ENCODE assay signal across 20 cellular contexts in genomic region chr7:27516415-27516814, GRCh38.
DNase-seq lines count a peak whose midpoint lies in the region; ATAC-seq and TF ChIP-seq lines count a peak whose summit lies in the region.
"Had no signal": no experiment of that assay in that cellular context is flagged by ENCODE, and none has a peak within 500 bp of the region (broad histone marks: within the 10 kb centered on the region; RNA-seq: fewer than 3 reads in every experiment).

No MANE protein-coding gene starts in this region.

- CTCF ChIA-PET in WTC11 (lab: Charles Lee): no interaction called here

- H3K27me3 Mint-ChIP-seq in WTC11 (ENCODE audit: low read depth) (peaks cover 51% of the 10 kb centered on the region), mesothelial cell of epicardium (ENCODE audit: low read depth) (no peaks in the 10 kb centered on the region)
- H3K27me3 Mint-ChIP-seq: B cell; CD4-positive, CD25-positive, alpha-beta regulatory T cell had no signal

- TF ChIP-seq CTCF in WTC11 (IDR thresholded peaks at IDR 0.05) (no peak), mesothelial cell of epicardium (IDR thresholded peaks at IDR 0.05; ENCODE audit: unreplicated experiment) (no peak)

- H3K36me3 Mint-ChIP-seq in WTC11: no peaks in the 10 kb centered on the region
- H3K36me3 Mint-ChIP-seq in mesothelial cell of epicardium: no peaks in the 10 kb centered on the region

- no peak overlapping the region for H3K4me3 Mint-ChIP-seq in WTC11
- H3K4me3 Mint-ChIP-seq in mesothelial cell of epicardium: no peak overlapping the region
- H3K4me3 Mint-ChIP-seq: B cell; CD4-positive, CD25-positive, alpha-beta regulatory T cell had no signal

- DNase-seq in DMS153 (lab: John Stamatoyannopoulos, UW) (peak; percentile 21), DMS153 treated with DMSO at 0.1 percent for 48 hours (lab: John Stamatoyannopoulos, UW; ENCODE audit: unreplicated experiment) (no peak), NCI-H1048 (lab: John Stamatoyannopoulos, UW) (peak; percentile 11), WTC11 (ENCODE audit: low spot score) (no peak), mesothelial cell of epicardium (ENCODE audit: low spot score in 2 of 2, unreplicated experiment in 2 of 2) (no peak), NCI-H226 (no peak), HPDE6-E6E7 (ENCODE audit: extremely low spot score) (no peak), midbrain (lab: John Stamatoyannopoulos, UW) (no peak)
- DNase-seq: Caco-2; CD4-positive, CD25-positive, alpha-beta regulatory T cell; KG1; NCI-H1092; NCI-H146; NCI-H2081 treated with DMSO at 0.1 percent for 48 hours; NCI-H345; RPMI8226; SIG-M5 had no signal

- peak; percentile 53 for ATAC-seq in WTC11
- ATAC-seq: HCT116, HepG2 had no signal

- H3K4me1 Mint-ChIP-seq in WTC11 (peaks cover 20% of the 10 kb centered on the region), mesothelial cell of epicardium (peaks cover 44% of the 10 kb centered on the region)
- H3K4me1 Mint-ChIP-seq: B cell had no signal

- H3K9me3 Mint-ChIP-seq in WTC11: no peaks in the 10 kb centered on the region
- no peaks in the 10 kb centered on the region for H3K9me3 Mint-ChIP-seq in mesothelial cell of epicardium
- H3K9me3 Mint-ChIP-seq: CD4-positive, CD25-positive, alpha-beta regulatory T cell had no signal

- H3K27ac Mint-ChIP-seq in WTC11: peak overlapping the region; percentile 1; the same call in 1 of the 2 replicates
- H3K27ac Mint-ChIP-seq in mesothelial cell of epicardium: peak overlapping the region; percentile 41
- H3K27ac Mint-ChIP-seq: B cell had no signal

- POLR2A ChIA-PET in WTC11 (lab: Charles Lee): no interaction called here

TF ChIP-seq in WTC11, 78 proteins besides CTCF, POLR2A, EP300 and RAD21:
- TF ChIP-seq RORB (CRISPR knock-in tag; IDR thresholded peaks at IDR 0.05): no peak
- no peak for TF ChIP-seq ZSCAN18 (CRISPR knock-in tag; IDR thresholded peaks at IDR 0.05)
- no peak for TF ChIP-seq IRF1 (CRISPR knock-in tag; IDR thresholded peaks at IDR 0.05)
- no peak for TF ChIP-seq ZNF396 (CRISPR knock-in tag; IDR thresholded peaks at IDR 0.05; ENCODE audit: borderline replicate concordance)
- TF ChIP-seq ZMAT4 (CRISPR knock-in tag; IDR thresholded peaks at IDR 0.05): no peak
- no peak for TF ChIP-seq ATF1 (CRISPR knock-in tag; IDR thresholded peaks at IDR 0.05)
- TF ChIP-seq E2F4 (CRISPR knock-in tag; IDR thresholded peaks at IDR 0.05; ENCODE audit: borderline replicate concordance, low read depth): no peak
- TF ChIP-seq MLX (CRISPR knock-in tag; IDR thresholded peaks at IDR 0.05): no peak
- no peak for TF ChIP-seq FOXP4 (CRISPR knock-in tag; IDR thresholded peaks at IDR 0.05)
- no peak for TF ChIP-seq ZNF423 (CRISPR knock-in tag; IDR thresholded peaks at IDR 0.05)
- no peak for TF ChIP-seq ZNF317 (CRISPR knock-in tag; IDR thresholded peaks at IDR 0.05; ENCODE audit: borderline replicate concordance, low read depth)
- no peak for TF ChIP-seq ESRRA (CRISPR knock-in tag; IDR thresholded peaks at IDR 0.05; ENCODE audit: borderline replicate concordance)
- no peak for TF ChIP-seq SP1 (CRISPR knock-in tag; conservative IDR thresholded peaks at IDR 0.05)
- no peak for TF ChIP-seq ZNF138 (CRISPR knock-in tag; conservative IDR thresholded peaks at IDR 0.05)
- TF ChIP-seq TEAD1 (CRISPR knock-in tag; IDR thresholded peaks at IDR 0.05): no peak
TF ChIP-seq in WTC11: peak in this region for 0.

Comparison
In these comparisons a context has a peak if more than half of its experiments do, and no peak if none do; other contexts are left out.
1. DNase-seq: peak in DMS153 (single experiment) and NCI-H1048 (single experiment); none in DMS153 treated with DMSO at 0.1 percent for 48 hours (single experiment), WTC11 (single experiment), mesothelial cell of epicardium (0 of 2), NCI-H226 (single experiment), HPDE6-E6E7 (single experiment) and midbrain (single experiment).